In the genomic region with DNA sequence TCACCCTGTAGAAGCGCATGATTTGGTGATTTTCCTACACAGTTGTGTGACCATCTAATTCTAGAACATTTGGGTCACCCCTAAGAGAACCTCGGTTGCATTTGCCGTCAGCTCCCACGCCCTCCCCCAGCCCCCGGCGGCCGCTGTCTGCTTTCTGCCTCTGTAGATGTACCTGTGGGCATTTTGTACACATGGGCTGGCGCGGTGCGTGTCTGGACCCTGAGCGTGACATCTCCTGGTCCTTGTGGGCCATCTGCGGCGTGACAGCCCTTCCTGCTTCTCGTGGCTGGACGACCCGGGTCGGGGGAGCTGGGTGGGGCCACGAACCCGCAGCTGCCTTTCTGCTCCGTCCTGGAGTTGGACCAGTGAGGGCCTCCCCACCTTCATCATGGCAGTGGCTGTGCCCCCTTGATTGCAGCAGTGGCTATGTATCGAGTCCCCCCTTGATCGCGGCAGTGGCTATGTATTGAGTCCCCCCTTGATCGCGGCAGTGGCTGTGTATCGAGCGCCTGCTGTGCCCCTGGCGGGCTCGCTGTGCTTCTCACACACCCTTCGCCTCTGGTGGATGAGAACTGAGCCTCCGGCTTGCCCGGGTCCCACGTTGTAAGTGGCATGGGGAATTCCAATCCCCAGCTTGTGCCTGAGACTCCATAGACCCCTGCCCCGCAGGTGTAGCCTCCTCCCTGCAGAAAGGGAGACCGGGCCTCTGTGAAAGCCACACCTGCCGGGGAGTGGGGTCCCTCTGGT, we compare ENCODE assay signal across 19 cellular contexts. TPM values are rescaled to one million over a fixed set of nuclear protein-coding genes. Genes with fewer than 3 reads are reported as not detected.
A peak's percentile ranks its signal among the peaks of the same experiment; 100 is the strongest.
DNase-seq lines count a peak whose midpoint lies in the region; ATAC-seq, FAIRE-seq and TF ChIP-seq lines count a peak whose summit lies in the region.
"Had no signal": no experiment of that assay in that cellular context is flagged by ENCODE, and none has a peak within 500 bp of the region (broad histone marks: within the 10 kb centered on the region; RNA-seq: fewer than 3 reads in every experiment).

No MANE protein-coding gene starts in this region.

- TF ChIP-seq CTCF in C4-2B (conservative IDR thresholded peaks at IDR 0.05) = no peak
- TF ChIP-seq CTCF in K562 (IDR thresholded peaks at IDR 0.05 in 2 of 3, conservative IDR thresholded peaks at IDR 0.05 in 1 of 3; ENCODE audit: insufficient read depth in 2 of 3, low read depth in 1 of 3, low read length in 3 of 3) = no peak
- no peak for TF ChIP-seq CTCF in spleen (IDR thresholded peaks at IDR 0.05 in 8 of 11, conservative IDR thresholded peaks at IDR 0.05 in 3 of 11)
- no peak for TF ChIP-seq CTCF in progenitor cell of endocrine pancreas (IDR thresholded peaks at IDR 0.05; ENCODE audit: unreplicated experiment)

- H3K79me2 ChIP-seq in K562 (ENCODE audit: control insufficient read depth, insufficient read depth, low read length) (peaks cover 99% of the 10 kb centered on the region), trophoblast cell (ENCODE audit: control insufficient read depth, insufficient read depth, low read length, poor library complexity) (peaks cover 6% of the 10 kb centered on the region)

- no peak overlapping the region for H3K14ac ChIP-seq in trophoblast cell (ENCODE audit: low read length)

- H3K4me2 ChIP-seq in K562 (ENCODE audit: insufficient read depth, low read length) (no peak overlapping the region), trophoblast cell (ENCODE audit: low read length) (no peak overlapping the region)
- H3K4me2 ChIP-seq: SK-N-SH had no signal

- no peaks in the 10 kb centered on the region for H3K9me3 Mint-ChIP-seq in progenitor cell of endocrine pancreas (ENCODE audit: low read depth)

- POLR2A ChIA-PET in K562 (lab: Yijun Ruan, JAX) = interaction anchor here (1.2 to 1.3 kb wide), 2 partner anchors 13 to 32 kb away, joined by 3 to 7 read pairs; no protein-coding TSS in a partner anchor

- H2AK5ac ChIP-seq in trophoblast cell (ENCODE audit: low read length) = no peak overlapping the region

- H2AFZ ChIP-seq in K562 (ENCODE audit: low read depth, low read length) (no peak overlapping the region), trophoblast cell (ENCODE audit: insufficient read depth, low read length, poor library complexity) (no peak overlapping the region)
- H2AFZ ChIP-seq: GM23248 had no signal

- no peak overlapping the region for H3K27ac Mint-ChIP-seq in progenitor cell of endocrine pancreas

- H4K20me1 ChIP-seq in K562 (replicated peaks; ENCODE audit: control insufficient read depth, insufficient read depth, low read length) = peaks cover 82% of the 10 kb centered on the region

- no peak overlapping the region for H2BK120ac ChIP-seq in trophoblast cell (ENCODE audit: insufficient read depth, low read length, poor library complexity)

- H3K27me3 Mint-ChIP-seq in progenitor cell of endocrine pancreas = no peaks in the 10 kb centered on the region

- BruUV-seq in K562 (replicated peaks; lab: Mats Ljungman, UMichigan) = no TSS peak

- no peak overlapping the region for H4K8ac ChIP-seq in trophoblast cell (ENCODE audit: low read depth, low read length)

- no peaks in the 10 kb centered on the region for H3K27me3 ChIP-seq in K562 (ENCODE audit: control insufficient read depth in 2 of 2, insufficient read depth in 2 of 2, low read length in 2 of 2)
- no peaks in the 10 kb centered on the region for H3K27me3 ChIP-seq in trophoblast cell (ENCODE audit: insufficient read depth, low read length)
- H3K27me3 ChIP-seq in spleen (replicated peaks in 1 of 7) = no peaks in the 10 kb centered on the region

- TF ChIP-seq POLR2A in K562 (conservative IDR thresholded peaks at IDR 0.05) = 0 out of 2 replicates have a peak, but pooled peaks have one; percentile 26
- TF ChIP-seq POLR2A in spleen (IDR thresholded peaks at IDR 0.05) = no peak

- TF ChIP-seq RAD21 in K562 (CRISPR knock-in tag; conservative IDR thresholded peaks at IDR 0.05 in 1 of 2, IDR thresholded peaks at IDR 0.05 in 1 of 2) = no peak

- H3K36me3 ChIP-seq in K562 (ENCODE audit: control insufficient read depth, insufficient read depth, low read length) = peaks cover 98% of the 10 kb centered on the region; the same call in 2 of the 3 replicates
- H3K36me3 ChIP-seq in trophoblast cell (ENCODE audit: control insufficient read depth in 1 of 2, insufficient read depth in 2 of 2, low read length in 2 of 2) = peaks cover 24 to 42% of the 10 kb centered on the region in 2 experiments
- H3K36me3 ChIP-seq in spleen = peaks cover 0 to 88% (median 13%) of the 10 kb centered on the region in 6 donors

- peak overlapping the region; percentile 38 for H3K4ac ChIP-seq in trophoblast cell (ENCODE audit: low read depth, low read length)

- intact Hi-C loops in K562 (cut with micrococcal nuclease) = no loop called here
- intact Hi-C loops in spleen (cut with DNase I; ENCODE audit: low total_unique reads) = no loop called here
- intact Hi-C loops in posterior vena cava (cut with DNase I) = no loop called here

- CTCF ChIA-PET in K562 (lab: Yijun Ruan, JAX; ENCODE audit: low intra/inter-chr PET ratio) = no interaction called here

- H3K18ac ChIP-seq in trophoblast cell (ENCODE audit: low read length) = no peak overlapping the region

- H4K91ac ChIP-seq in trophoblast cell (ENCODE audit: low read depth, low read length) = no peak overlapping the region

- 96% methylated on average over 31 of the region's 36 CpGs for WGBS in K562 (ENCODE audit: insufficient coverage, low coverage, missing lambda C conversion rate)
- no CpG with 5 or more reads among the region's 36 CpGs for WGBS in trophoblast cell (ENCODE audit: extremely low coverage, insufficient coverage, insufficient read length)
- WGBS in spleen, 5 donors = 88 to 94% (median 90%) methylated on average over 22 to 36 of the region's 36 CpGs

- FAIRE-seq in K562 (lab: Jason Lieb, UNC) = no peak
- FAIRE-seq: G401.6, GM12891, GM19239 had no signal

- H2BK12ac ChIP-seq in trophoblast cell (ENCODE audit: low read length) = no peak overlapping the region

- H3K9me1 ChIP-seq in K562 (ENCODE audit: control insufficient read depth, insufficient read depth, low read length) = peaks cover 7% of the 10 kb centered on the region

- no peaks in the 10 kb centered on the region for H3K9me3 ChIP-seq in K562 (replicated peaks; ENCODE audit: control insufficient read depth, insufficient read depth, low read depth, low read length)
- H3K9me3 ChIP-seq in trophoblast cell (ENCODE audit: insufficient read depth, low read depth, low read length) = no peaks in the 10 kb centered on the region
- H3K9me3 ChIP-seq in spleen = no peaks in the 10 kb centered on the region
- H3K9me3 ChIP-seq: Caco-2, SK-N-SH had no signal

- no peak for TF ChIP-seq EP300 in K562 (IDR thresholded peaks at IDR 0.05; ENCODE audit: low read length)

- no peak overlapping the region for H3K23ac ChIP-seq in trophoblast cell (ENCODE audit: low read length)

- DNase-seq in DMS 273 (lab: John Stamatoyannopoulos, UW; ENCODE audit: unreplicated experiment) = peak; percentile 81
- no peak for DNase-seq in DMS 273 treated with DMSO at 0.1 percent for 48 hours (lab: John Stamatoyannopoulos, UW)
- no peak for DNase-seq in K562 (ENCODE audit: extremely low read depth in 1 of 4, low spot score in 3 of 4)
- DNase-seq in trophoblast cell = no peak
- DNase-seq in spleen = no peak
- DNase-seq in posterior vena cava (ENCODE audit: low spot score) = no peak
- no peak for DNase-seq in progenitor cell of endocrine pancreas (ENCODE audit: low spot score, unreplicated experiment)
- DNase-seq: Caco-2, GM23248, MM.1S, NCI-H187 treated with DMSO at 0.1 percent for 48 hours, PC-3, SK-N-SH, T-helper 1 cell had no signal

- no peak overlapping the region for H3K4me3 Mint-ChIP-seq in progenitor cell of endocrine pancreas (ENCODE audit: low read depth)

- no peak for ATAC-seq in K562

- no peaks in the 10 kb centered on the region for H3K36me3 Mint-ChIP-seq in progenitor cell of endocrine pancreas (ENCODE audit: insufficient read depth)

- no peak overlapping the region for H4K12ac ChIP-seq in trophoblast cell (ENCODE audit: low read depth, low read length)

- H3K27ac ChIP-seq in C4-2B = peak overlapping the region; percentile 0; the same call in 1 of the 2 replicates
- no peak overlapping the region for H3K27ac ChIP-seq in K562 (ENCODE audit: extremely low read depth, low read depth, low read length)
- H3K27ac ChIP-seq in trophoblast cell (ENCODE audit: low read depth, low read length) = no peak overlapping the region
- H3K27ac ChIP-seq in spleen = no peak overlapping the region
- H3K27ac ChIP-seq: 22Rv1, GM23248 had no signal

- no peaks in the 10 kb centered on the region for H3K79me1 ChIP-seq in trophoblast cell (ENCODE audit: low read length)

- no peak overlapping the region for H3K4me3 ChIP-seq in K562
- H3K4me3 ChIP-seq in trophoblast cell (ENCODE audit: low read depth, low read length) = no peak overlapping the region
- H3K4me3 ChIP-seq in spleen = no peak overlapping the region
- H3K4me3 ChIP-seq: GM23248 had no signal

- peaks cover 3% of the 10 kb centered on the region for H3K4me1 Mint-ChIP-seq in progenitor cell of endocrine pancreas (ENCODE audit: low read depth)

- peak overlapping the region in 1 of 2 experiments; percentile 35; a peak in 2 of 4 replicates for H3K9ac ChIP-seq in K562 (ENCODE audit: insufficient read depth in 1 of 2, low read depth in 2 of 2, low read length in 2 of 2)
- no peak overlapping the region for H3K9ac ChIP-seq in trophoblast cell (ENCODE audit: low read length)
- H3K9ac ChIP-seq: GM23248, SK-N-SH had no signal

- H3K4me1 ChIP-seq in K562 (replicated peaks in 1 of 2; ENCODE audit: control insufficient read depth in 2 of 2, insufficient read depth in 2 of 2, low read length in 2 of 2) (peaks cover 0 to 91% of the 10 kb centered on the region in 2 experiments; a peak in 2 of 5 replicates), trophoblast cell (ENCODE audit: control insufficient read depth in 1 of 2, insufficient read depth in 2 of 2, low read length in 2 of 2) (peaks cover 0 to 2% of the 10 kb centered on the region in 2 experiments), spleen (peaks cover 0 to 99% (median 19%) of the 10 kb centered on the region in 6 donors)
- H3K4me1 ChIP-seq: Caco-2 had no signal

- no peak overlapping the region for H2BK5ac ChIP-seq in trophoblast cell (ENCODE audit: low read depth, low read length, poor library complexity)

- in situ Hi-C loops in K562 (cut with MboI) = no loop called here

RNA-seq across cellular contexts. Expression of gene GSE1, which starts 24.1 kb away (rescaled TPM):
- total RNA-seq in K562 (2011; cell fraction: chromatin; rRNA removed; ENCODE audit: low replicate concordance) = 692 and 1,066 TPM in 2 replicates
- total RNA-seq in K562 (2011; cell fraction: nucleolus; rRNA removed) = 409 and 435 TPM in 2 replicates
- total RNA-seq in K562 (2011; cell fraction: nucleoplasm; rRNA removed) = 438 and 467 TPM in 2 replicates
- total RNA-seq in K562 (2014; rRNA removed) (89.1 and 104 TPM in 2 replicates), K562 (2014; rRNA removed; fragmentation: Illumina TruSeq; extraction: Trizol) (40.9 and 41.8 TPM in 2 replicates), K562 (2015; rRNA removed; fragmentation: Illumina TruSeq; extraction: Trizol) (57.9 and 60.6 TPM in 2 replicates), K562 (2021) (208 and 244 TPM in 2 replicates), spleen (100 to 1,000 TPM in 1 of 7 donors, 10 to 100 TPM in 6; 79.8 to 121 (median 91.4) TPM), posterior vena cava (10 to 100 TPM; 57.2 to 62.5 TPM), progenitor cell of endocrine pancreas (136 and 143 TPM in 2 replicates)
- polyA plus RNA-seq in K562 (2011; rRNA removed) (54.2 and 64.0 TPM in 2 replicates), K562 (2014; fragmentation: Illumina TruSeq; extraction: Trizol) (116 and 138 TPM in 2 replicates), K562 (2014; fragmentation: Nextera tagmentation; extraction: Ambion mirVana) (10 to 100 TPM; 12.2 to 15.8 TPM), K562 (2014; rRNA removed) (101 and 116 TPM in 2 replicates), spleen (10 to 100 TPM in 1 of 3 donors, 1 to 10 TPM in 2; 7.4 to 23.2 (median 9.2) TPM)
- 54.1 and 55.3 TPM in 2 replicates for polyA plus RNA-seq in K562 (2011; cell fraction: cytosol; rRNA removed)
- polyA plus RNA-seq in K562 (2011; cell fraction: nucleus; rRNA removed) = 210 and 277 TPM in 2 replicates
- 113 and 125 TPM in 2 replicates for polyA plus RNA-seq in K562 (2012)
- 61.1 and 68.8 TPM in 2 replicates for polyA minus RNA-seq in K562 (2011; rRNA and poly(A)+ RNA removed)
- 106 and 121 TPM in 2 replicates for polyA minus RNA-seq in K562 (2011; cell fraction: cytosol; rRNA and poly(A)+ RNA removed)
- 117 and 133 TPM in 2 replicates for polyA minus RNA-seq in K562 (2011; cell fraction: nucleus; rRNA and poly(A)+ RNA removed)
- 175 and 188 TPM in 2 replicates for polyA plus RNA-seq in trophoblast cell (2013)

RNA-seq across cellular contexts. Expression of gene GINS2, which starts 51.5 kb away (rescaled TPM):
- total RNA-seq in K562 (2011; cell fraction: chromatin; rRNA removed; ENCODE audit: low replicate concordance) = 24.8 and 32.7 TPM in 2 replicates
- total RNA-seq in K562 (2011; cell fraction: nucleolus; rRNA removed) = 24.2 and 24.5 TPM in 2 replicates
- total RNA-seq in K562 (2011; cell fraction: nucleoplasm; rRNA removed) = 23.2 and 33.3 TPM in 2 replicates
- 42.0 and 44.2 TPM in 2 replicates for total RNA-seq in K562 (2014; rRNA removed)
- 43.8 and 47.3 TPM in 2 replicates for total RNA-seq in K562 (2014; rRNA removed; fragmentation: Illumina TruSeq; extraction: Trizol)
- total RNA-seq in K562 (2015; rRNA removed; fragmentation: Illumina TruSeq; extraction: Trizol) = 39.4 and 40.4 TPM in 2 replicates
- total RNA-seq in K562 (2021) = 57.5 and 61.6 TPM in 2 replicates
- polyA plus RNA-seq in K562 (2011; rRNA removed) = 38.4 and 44.6 TPM in 2 replicates
- polyA plus RNA-seq in K562 (2011; cell fraction: cytosol; rRNA removed) = 27.8 and 34.2 TPM in 2 replicates
- polyA plus RNA-seq in K562 (2011; cell fraction: nucleus; rRNA removed) = 15.7 and 20.5 TPM in 2 replicates
- 26.1 and 33.8 TPM in 2 replicates for polyA plus RNA-seq in K562 (2012)
- 41.4 and 49.8 TPM in 2 replicates for polyA plus RNA-seq in K562 (2014; fragmentation: Illumina TruSeq; extraction: Trizol)
- polyA plus RNA-seq in K562 (2014; fragmentation: Nextera tagmentation; extraction: Ambion mirVana) = 10 to 100 TPM; 61.3 to 76.2 TPM
- polyA plus RNA-seq in K562 (2014; rRNA removed) = 42.3 and 42.9 TPM in 2 replicates
- polyA minus RNA-seq in K562 (2011; rRNA and poly(A)+ RNA removed) = 25.6 and 28.3 TPM in 2 replicates
- 13.6 and 17.8 TPM in 2 replicates for polyA minus RNA-seq in K562 (2011; cell fraction: cytosol; rRNA and poly(A)+ RNA removed)
- polyA minus RNA-seq in K562 (2011; cell fraction: nucleus; rRNA and poly(A)+ RNA removed) = 10.2 and 13.2 TPM in 2 replicates
- 11.3 and 12.4 TPM in 2 replicates for polyA plus RNA-seq in trophoblast cell (2013)
- 1 to 10 TPM; 1.0 to 7.0 (median 2.3) TPM for total RNA-seq in spleen
- polyA plus RNA-seq in spleen = 1 to 10 TPM; 1.3 to 5.4 (median 2.3) TPM
- total RNA-seq in posterior vena cava = under 1 TPM; 0.19 to 0.56 TPM
- 20.9 and 22.3 TPM in 2 replicates for total RNA-seq in progenitor cell of endocrine pancreas
